ENCODE assay signal across 1 cellular context in the genomic region with DNA sequence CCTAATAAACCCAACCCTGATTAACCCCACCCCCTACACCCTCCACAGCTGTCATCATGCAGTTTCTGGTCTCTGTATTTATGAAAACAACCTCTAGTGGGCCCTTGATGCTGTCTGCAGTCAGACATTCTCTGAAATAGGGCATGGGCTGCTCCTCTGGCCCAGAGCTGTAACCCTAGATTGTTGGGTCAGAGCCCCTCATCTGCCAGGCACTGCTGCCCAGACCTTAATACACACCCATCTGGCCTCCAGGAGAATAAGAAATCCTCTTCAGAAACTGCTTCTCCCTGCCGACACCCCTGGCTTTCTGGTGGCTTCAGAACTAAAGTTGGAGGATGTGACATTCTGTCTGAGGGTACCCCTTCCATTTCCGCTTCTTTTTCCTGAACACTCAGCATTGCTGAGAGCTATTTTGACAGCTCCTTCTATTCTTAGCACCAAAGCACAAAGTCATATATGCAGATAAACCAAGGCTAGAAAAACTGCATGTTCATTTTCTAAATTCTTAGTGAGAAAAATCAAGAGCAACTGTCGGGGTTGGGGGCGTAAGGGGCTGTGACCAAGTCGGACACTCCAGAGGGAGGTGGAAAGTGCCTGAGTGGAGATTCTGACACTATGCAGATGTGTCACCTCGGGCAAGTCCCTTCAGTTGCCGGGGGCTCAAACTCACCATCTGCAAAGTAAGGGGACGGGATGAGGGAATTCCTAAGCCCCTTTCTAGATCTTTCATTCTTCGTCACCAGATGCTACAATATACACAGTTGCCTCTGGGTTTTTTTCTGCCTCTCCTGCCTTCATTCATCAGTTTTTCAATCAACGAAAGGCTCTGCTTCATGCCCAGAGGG.
TF ChIP-seq lines count a peak whose summit lies in the region.

No MANE protein-coding gene starts in this region.

TF ChIP-seq in GM23338, 12 proteins besides CTCF, POLR2A, EP300 and RAD21 (continued from another document):
- TF ChIP-seq, protein P1, sequence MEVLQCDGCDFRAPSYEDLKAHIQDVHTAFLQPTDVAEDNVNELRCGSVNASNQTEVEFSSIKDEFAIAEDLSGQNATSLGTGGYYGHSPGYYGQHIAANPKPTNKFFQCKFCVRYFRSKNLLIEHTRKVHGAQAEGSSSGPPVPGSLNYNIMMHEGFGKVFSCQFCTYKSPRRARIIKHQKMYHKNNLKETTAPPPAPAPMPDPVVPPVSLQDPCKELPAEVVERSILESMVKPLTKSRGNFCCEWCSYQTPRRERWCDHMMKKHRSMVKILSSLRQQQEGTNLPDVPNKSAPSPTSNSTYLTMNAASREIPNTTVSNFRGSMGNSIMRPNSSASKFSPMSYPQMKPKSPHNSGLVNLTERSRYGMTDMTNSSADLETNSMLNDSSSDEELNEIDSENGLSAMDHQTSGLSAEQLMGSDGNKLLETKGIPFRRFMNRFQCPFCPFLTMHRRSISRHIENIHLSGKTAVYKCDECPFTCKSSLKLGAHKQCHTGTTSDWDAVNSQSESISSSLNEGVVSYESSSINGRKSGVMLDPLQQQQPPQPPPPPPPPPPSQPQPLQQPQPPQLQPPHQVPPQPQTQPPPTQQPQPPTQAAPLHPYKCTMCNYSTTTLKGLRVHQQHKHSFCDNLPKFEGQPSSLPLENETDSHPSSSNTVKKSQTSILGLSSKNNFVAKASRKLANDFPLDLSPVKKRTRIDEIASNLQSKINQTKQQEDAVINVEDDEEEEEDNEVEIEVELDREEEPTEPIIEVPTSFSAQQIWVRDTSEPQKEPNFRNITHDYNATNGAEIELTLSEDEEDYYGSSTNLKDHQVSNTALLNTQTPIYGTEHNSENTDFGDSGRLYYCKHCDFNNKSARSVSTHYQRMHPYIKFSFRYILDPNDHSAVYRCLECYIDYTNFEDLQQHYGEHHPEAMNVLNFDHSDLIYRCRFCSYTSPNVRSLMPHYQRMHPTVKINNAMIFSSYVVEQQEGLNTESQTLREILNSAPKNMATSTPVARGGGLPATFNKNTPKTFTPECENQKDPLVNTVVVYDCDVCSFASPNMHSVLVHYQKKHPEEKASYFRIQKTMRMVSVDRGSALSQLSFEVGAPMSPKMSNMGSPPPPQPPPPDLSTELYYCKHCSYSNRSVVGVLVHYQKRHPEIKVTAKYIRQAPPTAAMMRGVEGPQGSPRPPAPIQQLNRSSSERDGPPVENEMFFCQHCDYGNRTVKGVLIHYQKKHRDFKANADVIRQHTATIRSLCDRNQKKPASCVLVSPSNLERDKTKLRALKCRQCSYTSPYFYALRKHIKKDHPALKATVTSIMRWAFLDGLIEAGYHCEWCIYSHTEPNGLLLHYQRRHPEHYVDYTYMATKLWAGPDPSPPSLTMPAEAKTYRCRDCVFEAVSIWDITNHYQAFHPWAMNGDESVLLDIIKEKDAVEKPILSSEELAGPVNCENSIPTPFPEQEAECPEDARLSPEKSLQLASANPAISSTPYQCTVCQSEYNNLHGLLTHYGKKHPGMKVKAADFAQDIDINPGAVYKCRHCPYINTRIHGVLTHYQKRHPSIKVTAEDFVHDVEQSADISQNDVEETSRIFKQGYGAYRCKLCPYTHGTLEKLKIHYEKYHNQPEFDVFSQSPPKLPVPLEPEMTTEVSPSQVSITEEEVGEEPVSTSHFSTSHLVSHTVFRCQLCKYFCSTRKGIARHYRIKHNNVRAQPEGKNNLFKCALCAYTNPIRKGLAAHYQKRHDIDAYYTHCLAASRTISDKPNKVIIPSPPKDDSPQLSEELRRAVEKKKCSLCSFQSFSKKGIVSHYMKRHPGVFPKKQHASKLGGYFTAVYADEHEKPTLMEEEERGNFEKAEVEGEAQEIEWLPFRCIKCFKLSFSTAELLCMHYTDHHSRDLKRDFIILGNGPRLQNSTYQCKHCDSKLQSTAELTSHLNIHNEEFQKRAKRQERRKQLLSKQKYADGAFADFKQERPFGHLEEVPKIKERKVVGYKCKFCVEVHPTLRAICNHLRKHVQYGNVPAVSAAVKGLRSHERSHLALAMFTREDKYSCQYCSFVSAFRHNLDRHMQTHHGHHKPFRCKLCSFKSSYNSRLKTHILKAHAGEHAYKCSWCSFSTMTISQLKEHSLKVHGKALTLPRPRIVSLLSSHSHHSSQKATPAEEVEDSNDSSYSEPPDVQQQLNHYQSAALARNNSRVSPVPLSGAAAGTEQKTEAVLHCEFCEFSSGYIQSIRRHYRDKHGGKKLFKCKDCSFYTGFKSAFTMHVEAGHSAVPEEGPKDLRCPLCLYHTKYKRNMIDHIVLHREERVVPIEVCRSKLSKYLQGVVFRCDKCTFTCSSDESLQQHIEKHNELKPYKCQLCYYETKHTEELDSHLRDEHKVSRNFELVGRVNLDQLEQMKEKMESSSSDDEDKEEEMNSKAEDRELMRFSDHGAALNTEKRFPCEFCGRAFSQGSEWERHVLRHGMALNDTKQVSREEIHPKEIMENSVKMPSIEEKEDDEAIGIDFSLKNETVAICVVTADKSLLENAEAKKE (CRISPR knock-in tag; IDR thresholded peaks at IDR 0.05): no peak
- TF ChIP-seq EZH2phosphoT487 (IDR thresholded peaks at IDR 0.05; ENCODE audit: unreplicated experiment): no peak
- TF ChIP-seq POLR2AphosphoS5 (IDR thresholded peaks at IDR 0.05; ENCODE audit: low read depth): no peak
- TF ChIP-seq NANOG (IDR thresholded peaks at IDR 0.05; ENCODE audit: borderline replicate concordance): no peak
- no peak for TF ChIP-seq ZNF114 (CRISPR knock-in tag; IDR thresholded peaks at IDR 0.05)
- TF ChIP-seq, protein P2, sequence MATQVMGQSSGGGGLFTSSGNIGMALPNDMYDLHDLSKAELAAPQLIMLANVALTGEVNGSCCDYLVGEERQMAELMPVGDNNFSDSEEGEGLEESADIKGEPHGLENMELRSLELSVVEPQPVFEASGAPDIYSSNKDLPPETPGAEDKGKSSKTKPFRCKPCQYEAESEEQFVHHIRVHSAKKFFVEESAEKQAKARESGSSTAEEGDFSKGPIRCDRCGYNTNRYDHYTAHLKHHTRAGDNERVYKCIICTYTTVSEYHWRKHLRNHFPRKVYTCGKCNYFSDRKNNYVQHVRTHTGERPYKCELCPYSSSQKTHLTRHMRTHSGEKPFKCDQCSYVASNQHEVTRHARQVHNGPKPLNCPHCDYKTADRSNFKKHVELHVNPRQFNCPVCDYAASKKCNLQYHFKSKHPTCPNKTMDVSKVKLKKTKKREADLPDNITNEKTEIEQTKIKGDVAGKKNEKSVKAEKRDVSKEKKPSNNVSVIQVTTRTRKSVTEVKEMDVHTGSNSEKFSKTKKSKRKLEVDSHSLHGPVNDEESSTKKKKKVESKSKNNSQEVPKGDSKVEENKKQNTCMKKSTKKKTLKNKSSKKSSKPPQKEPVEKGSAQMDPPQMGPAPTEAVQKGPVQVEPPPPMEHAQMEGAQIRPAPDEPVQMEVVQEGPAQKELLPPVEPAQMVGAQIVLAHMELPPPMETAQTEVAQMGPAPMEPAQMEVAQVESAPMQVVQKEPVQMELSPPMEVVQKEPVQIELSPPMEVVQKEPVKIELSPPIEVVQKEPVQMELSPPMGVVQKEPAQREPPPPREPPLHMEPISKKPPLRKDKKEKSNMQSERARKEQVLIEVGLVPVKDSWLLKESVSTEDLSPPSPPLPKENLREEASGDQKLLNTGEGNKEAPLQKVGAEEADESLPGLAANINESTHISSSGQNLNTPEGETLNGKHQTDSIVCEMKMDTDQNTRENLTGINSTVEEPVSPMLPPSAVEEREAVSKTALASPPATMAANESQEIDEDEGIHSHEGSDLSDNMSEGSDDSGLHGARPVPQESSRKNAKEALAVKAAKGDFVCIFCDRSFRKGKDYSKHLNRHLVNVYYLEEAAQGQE (IDR thresholded peaks at IDR 0.05; ENCODE audit: unreplicated experiment): no peak
